Comparison of ENCODE assay signal across 9 cellular contexts in genomic region chr16:85306793-85307551, GRCh38.
DNase-seq lines count a peak whose midpoint lies in the region; FAIRE-seq and TF ChIP-seq lines count a peak whose summit lies in the region.
"Had no signal": no experiment of that assay in that cellular context is flagged by ENCODE, and none has a peak within 500 bp of the region (broad histone marks: within the 10 kb centered on the region; RNA-seq: fewer than 3 reads in every experiment).

No MANE protein-coding gene starts in this region.

- intact Hi-C loops in OCI-LY7 (cut with micrococcal nuclease; ENCODE audit: unreplicated experiment) (loop anchor here (5.0 to 10.0 kb wide), 3 partner anchors 448 to 800 kb away; partner anchors contain the start of gene C16orf74), stomach (cut with DNase I; ENCODE audit: low total_unique reads) (no loop called here), prostate gland (cut with DNase I) (no loop called here)

- H3K4me1 Mint-ChIP-seq in activated T-cell treated with anti-CD3 and anti-CD28 coated beads, Interleukin-2, amount 50 U/mL, for 24 hours (ENCODE audit: low read depth), result peaks cover 61% of the 10 kb centered on the region

- 0 out of 2 replicates have a peak, but pooled peaks cover 2% of the 10 kb centered on the region for H3K23me2 ChIP-seq in H1 (ENCODE audit: low read depth, low read length)

- H3K9ac ChIP-seq in H1 (replicated peaks in 1 of 4; ENCODE audit: extremely low read depth in 1 of 4, low read depth in 3 of 4, low read length in 3 of 4), result no peak overlapping the region

- no peak overlapping the region for H3K14ac ChIP-seq in H1 (ENCODE audit: insufficient read length)

- peaks cover 93% of the 10 kb centered on the region for H3K4me1 ChIP-seq in OCI-LY7 (ENCODE audit: insufficient read depth, low read length, poor library complexity, severe bottlenecking)
- H3K4me1 ChIP-seq in H1 (replicated peaks in 1 of 4; ENCODE audit: control insufficient read depth in 3 of 4, insufficient read depth in 4 of 4, low read length in 3 of 4), result peaks cover 3 to 34% (median 29%) of the 10 kb centered on the region in 4 experiments
- H3K4me1 ChIP-seq in stomach, result peaks cover 50 to 96% (median 77%) of the 10 kb centered on the region in 4 donors
- peaks cover under 1% of the 10 kb centered on the region for H3K4me1 ChIP-seq in prostate gland (replicated peaks)

- no peak for TF ChIP-seq EP300 in H1 (IDR thresholded peaks at IDR 0.05; ENCODE audit: borderline replicate concordance in 1 of 2, low read depth in 2 of 2, low read length in 2 of 2)
- no peak for TF ChIP-seq EP300 in stomach (IDR thresholded peaks at IDR 0.05)

- DNase-seq in activated T-cell treated with anti-CD3 and anti-CD28 coated beads, Interleukin-2, amount 50 U/mL, for 24 hours, result no peak
- no peak for DNase-seq in activated T-cell treated with anti-CD3 and anti-CD28 coated beads for 4 hours
- peak; percentile 40 for DNase-seq in OCI-LY7 (ENCODE audit: low spot score)
- no peak for DNase-seq in H1 (ENCODE audit: low read depth in 1 of 2, low spot score in 2 of 2)
- no peak for DNase-seq in stomach
- no peak for DNase-seq in activated gamma-delta T cell treated with Interleukin-2 at 50 U/mL for 16 hours
- no peak for DNase-seq in prostate gland (ENCODE audit: low spot score)
- no peak for DNase-seq in SW 1271 (lab: John Stamatoyannopoulos, UW)
- DNase-seq: occipital lobe had no signal

- H3K4me3 ChIP-seq in OCI-LY7 (ENCODE audit: low read depth, low read length, poor library complexity, severe bottlenecking), result no peak overlapping the region
- no peak overlapping the region for H3K4me3 ChIP-seq in H1 (ENCODE audit: extremely low read depth in 1 of 4, insufficient read depth in 2 of 4, low read depth in 3 of 4, low read length in 4 of 4)
- no peak overlapping the region for H3K4me3 ChIP-seq in stomach
- H3K4me3 ChIP-seq in prostate gland, result no peak overlapping the region

- H4K5ac ChIP-seq in H1 (ENCODE audit: insufficient read length, low read depth, low read length), result no peak overlapping the region

- H3K23ac ChIP-seq in H1 (ENCODE audit: insufficient read length), result no peak overlapping the region

- H3K9me3 Mint-ChIP-seq in activated T-cell treated with anti-CD3 and anti-CD28 coated beads, Interleukin-2, amount 50 U/mL, for 24 hours, result no peaks in the 10 kb centered on the region

- no peak overlapping the region for H3K56ac ChIP-seq in H1 (replicated peaks; ENCODE audit: insufficient read length, low read depth, low read length)

- no peak overlapping the region for H3K4me3 Mint-ChIP-seq in activated T-cell treated with anti-CD3 and anti-CD28 coated beads, Interleukin-2, amount 50 U/mL, for 24 hours

- no peaks in the 10 kb centered on the region for H3K79me1 ChIP-seq in H1 (ENCODE audit: low read depth, low read length)

- CTCF ChIA-PET in OCI-LY7 (lab: Charles Lee; ENCODE audit: unreplicated experiment) (interaction anchor here (4.0 kb wide), 1 partner anchor 54 kb away, joined by 18 read pairs; no protein-coding TSS in a partner anchor), H1 (lab: Charles Lee; ENCODE audit: partially characterized antibody) (interaction anchor here (0.7 to 10.6 kb wide), 19 partner anchors 10 to 302 kb away, joined by 3 to 69 read pairs (median 4); no protein-coding TSS in a partner anchor)

- no peaks in the 10 kb centered on the region for H3K9me2 ChIP-seq in OCI-LY7 (ENCODE audit: insufficient read depth, low read length)

- H3K79me2 ChIP-seq in OCI-LY7 (ENCODE audit: insufficient read depth, low read depth, low read length), result no peaks in the 10 kb centered on the region
- H3K79me2 ChIP-seq in H1 (ENCODE audit: control insufficient read depth in 1 of 2, insufficient read depth in 2 of 2, low read length in 2 of 2), result no peaks in the 10 kb centered on the region

- H2BK15ac ChIP-seq in H1 (ENCODE audit: low read length), result peak overlapping the region; percentile 75; the same call in 1 of the 2 replicates

- H3K18ac ChIP-seq in H1 (ENCODE audit: extremely low read depth, low read length), result no peak overlapping the region; the same call in 1 of the 2 replicates

- FAIRE-seq in H1 (lab: Jason Lieb, UNC), result no peak

- H3K9me3 ChIP-seq in OCI-LY7 (ENCODE audit: low read length) (no peaks in the 10 kb centered on the region), H1 (ENCODE audit: insufficient read depth in 2 of 2, low read depth in 1 of 2, low read length in 1 of 2) (no peaks in the 10 kb centered on the region; a peak in 1 of 4 replicates), stomach (no peaks in the 10 kb centered on the region), prostate gland (no peaks in the 10 kb centered on the region)

- no peaks in the 10 kb centered on the region for H3K36me3 Mint-ChIP-seq in activated T-cell treated with anti-CD3 and anti-CD28 coated beads, Interleukin-2, amount 50 U/mL, for 24 hours (ENCODE audit: low read depth)

- H2BK5ac ChIP-seq in H1 (ENCODE audit: low read depth, low read length), result peak overlapping the region; percentile 75; the same call in 1 of the 2 replicates

- no peak overlapping the region for H3K4ac ChIP-seq in H1 (replicated peaks; ENCODE audit: insufficient read length, low read depth, low read length)

- H2BK12ac ChIP-seq in H1 (ENCODE audit: low read depth, low read length), result peak overlapping the region; percentile 55; the same call in 1 of the 2 replicates

- H3K27me3 Mint-ChIP-seq in activated T-cell treated with anti-CD3 and anti-CD28 coated beads, Interleukin-2, amount 50 U/mL, for 24 hours, result peaks cover 3% of the 10 kb centered on the region

- no peak for TF ChIP-seq CTCF in OCI-LY7 (conservative IDR thresholded peaks at IDR 0.05; ENCODE audit: low read length)
- TF ChIP-seq CTCF in H1 (IDR thresholded peaks at IDR 0.05; ENCODE audit: control extremely low read depth in 1 of 3, insufficient read depth in 1 of 3, low read depth in 1 of 3, low read length in 3 of 3), result no peak
- TF ChIP-seq CTCF in stomach (IDR thresholded peaks at IDR 0.05), result no peak
- TF ChIP-seq CTCF in prostate gland (IDR thresholded peaks at IDR 0.05), result no peak

- POLR2A ChIA-PET in OCI-LY7 (lab: Charles Lee), result interaction anchor here (0.6 to 1.9 kb wide), 6 partner anchors 15 to 310 kb away, joined by 3 to 7 read pairs (median 4); no protein-coding TSS in a partner anchor
- POLR2A ChIA-PET in H1 (lab: Charles Lee; ENCODE audit: partially characterized antibody), result no interaction called here

- WGBS in H1 (ENCODE audit: extremely low coverage in 1 of 2, insufficient coverage in 1 of 2, insufficient read length in 1 of 2, insufficient replicate concordance in 2 of 2, low coverage in 1 of 2, low lambda C conversion rate in 2 of 2, missing lambda C conversion rate in 1 of 2), 2 experiments, result 79% methylated on average over 16 of the region's 19 CpGs; no CpG with 5 or more reads in 1 of the 2 experiments
- WGBS in stomach, 5 donors, result 72 to 80% (median 76%) methylated on average over 15 to 19 of the region's 19 CpGs
- 71% methylated on average over 19 of the region's 19 CpGs for WGBS in prostate gland

- H2BK120ac ChIP-seq in H1 (replicated peaks; ENCODE audit: low read depth, low read length), result no peak overlapping the region

- no peak overlapping the region; the same call in 1 of the 2 replicates for H4K8ac ChIP-seq in H1 (ENCODE audit: extremely low read depth, insufficient read depth, low read length)

- H3K27ac ChIP-seq in OCI-LY7 (ENCODE audit: low read depth, low read length, poor library complexity, severe bottlenecking) (peak overlapping the region; percentile 96), H1 (ENCODE audit: low read depth, low read length) (no peak overlapping the region), stomach (peak overlapping the region; percentile 5 to 72 (median 62)), prostate gland (no peak overlapping the region)

- no TSS peak for BruUV-seq in OCI-LY7 (replicated peaks; lab: Mats Ljungman, UMichigan)

- H4K91ac ChIP-seq in H1 (replicated peaks; ENCODE audit: insufficient read length, low read length), result no peak overlapping the region

- H2AK5ac ChIP-seq in H1 (ENCODE audit: low read depth, low read length), result no peak overlapping the region

- no peaks in the 10 kb centered on the region for H3K36me3 ChIP-seq in OCI-LY7 (ENCODE audit: insufficient read depth, low read length)
- no peaks in the 10 kb centered on the region for H3K36me3 ChIP-seq in H1 (ENCODE audit: control insufficient read depth in 2 of 4, insufficient read depth in 4 of 4, low read length in 3 of 4)
- no peaks in the 10 kb centered on the region for H3K36me3 ChIP-seq in stomach
- H3K36me3 ChIP-seq in prostate gland, result no peaks in the 10 kb centered on the region

- H3K27ac Mint-ChIP-seq in activated T-cell treated with anti-CD3 and anti-CD28 coated beads, Interleukin-2, amount 50 U/mL, for 24 hours, result peak overlapping the region; percentile 90

- TF ChIP-seq POLR2A in H1 (IDR thresholded peaks at IDR 0.05; ENCODE audit: control extremely low read depth in 1 of 2, low read depth in 2 of 2, low read length in 2 of 2) (no peak), stomach (IDR thresholded peaks at IDR 0.05) (no peak), prostate gland (IDR thresholded peaks at IDR 0.05) (no peak)

- H2BK20ac ChIP-seq in H1 (ENCODE audit: low read length), result no peak overlapping the region

- no peak overlapping the region for H2AFZ ChIP-seq in OCI-LY7 (ENCODE audit: low read length)
- H2AFZ ChIP-seq in H1 (ENCODE audit: low read length), result no peak overlapping the region

- H3K27me3 ChIP-seq in H1 (replicated peaks in 1 of 4; ENCODE audit: control insufficient read depth in 3 of 4, extremely low read depth in 1 of 4, insufficient read depth in 3 of 4, low read length in 3 of 4) (0 out of 7 replicates have a peak, but pooled peaks cover 0 to 4% (median 0%) of the 10 kb centered on the region in 4 experiments), stomach (peaks cover 0 to 3% (median 0%) of the 10 kb centered on the region in 3 donors), prostate gland (replicated peaks; ENCODE audit: insufficient read depth) (no peaks in the 10 kb centered on the region)

- H3K4me2 ChIP-seq in OCI-LY7 (ENCODE audit: low read length), result peak overlapping the region; percentile 58
- no peak overlapping the region for H3K4me2 ChIP-seq in H1 (ENCODE audit: insufficient read depth in 1 of 2, low read depth in 2 of 2, low read length in 2 of 2)

- TF ChIP-seq RAD21 in H1 (IDR thresholded peaks at IDR 0.05 in 1 of 2, conservative IDR thresholded peaks at IDR 0.05 in 1 of 2; ENCODE audit: low read depth in 2 of 2, low read length in 2 of 2), result no peak

- no peaks in the 10 kb centered on the region for H4K20me1 ChIP-seq in OCI-LY7 (ENCODE audit: insufficient read depth, low read length)
- H4K20me1 ChIP-seq in H1 (replicated peaks in 1 of 2; ENCODE audit: control insufficient read depth in 1 of 2, insufficient read depth in 2 of 2, low read length in 2 of 2), result peaks cover 0 to 1% of the 10 kb centered on the region in 2 experiments

TF ChIP-seq in H1, 55 proteins besides CTCF, POLR2A, EP300 and RAD21 (continues in another document):
- TF ChIP-seq, protein P1, sequence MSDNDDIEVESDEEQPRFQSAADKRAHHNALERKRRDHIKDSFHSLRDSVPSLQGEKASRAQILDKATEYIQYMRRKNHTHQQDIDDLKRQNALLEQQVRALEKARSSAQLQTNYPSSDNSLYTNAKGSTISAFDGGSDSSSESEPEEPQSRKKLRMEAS (IDR thresholded peaks at IDR 0.05), result no peak
- no peak for TF ChIP-seq BCL11A (IDR thresholded peaks at IDR 0.05; ENCODE audit: low read depth in 2 of 2, low read length in 2 of 2)
- no peak for TF ChIP-seq TCF12 (IDR thresholded peaks at IDR 0.05; ENCODE audit: low read depth, low read length)
- no peak for TF ChIP-seq SIX5 (IDR thresholded peaks at IDR 0.05; ENCODE audit: low read depth, low read length)

Comparison
In these comparisons a context has a peak if more than half of its experiments do, and no peak if none do; other contexts are left out.
1. H3K27ac ChIP-seq: peak in OCI-LY7 (single experiment) and stomach (5 of 5); none in H1 (single experiment) and prostate gland (0 of 2).